ENCODE assay signal across 8 cellular contexts in the genomic region with DNA sequence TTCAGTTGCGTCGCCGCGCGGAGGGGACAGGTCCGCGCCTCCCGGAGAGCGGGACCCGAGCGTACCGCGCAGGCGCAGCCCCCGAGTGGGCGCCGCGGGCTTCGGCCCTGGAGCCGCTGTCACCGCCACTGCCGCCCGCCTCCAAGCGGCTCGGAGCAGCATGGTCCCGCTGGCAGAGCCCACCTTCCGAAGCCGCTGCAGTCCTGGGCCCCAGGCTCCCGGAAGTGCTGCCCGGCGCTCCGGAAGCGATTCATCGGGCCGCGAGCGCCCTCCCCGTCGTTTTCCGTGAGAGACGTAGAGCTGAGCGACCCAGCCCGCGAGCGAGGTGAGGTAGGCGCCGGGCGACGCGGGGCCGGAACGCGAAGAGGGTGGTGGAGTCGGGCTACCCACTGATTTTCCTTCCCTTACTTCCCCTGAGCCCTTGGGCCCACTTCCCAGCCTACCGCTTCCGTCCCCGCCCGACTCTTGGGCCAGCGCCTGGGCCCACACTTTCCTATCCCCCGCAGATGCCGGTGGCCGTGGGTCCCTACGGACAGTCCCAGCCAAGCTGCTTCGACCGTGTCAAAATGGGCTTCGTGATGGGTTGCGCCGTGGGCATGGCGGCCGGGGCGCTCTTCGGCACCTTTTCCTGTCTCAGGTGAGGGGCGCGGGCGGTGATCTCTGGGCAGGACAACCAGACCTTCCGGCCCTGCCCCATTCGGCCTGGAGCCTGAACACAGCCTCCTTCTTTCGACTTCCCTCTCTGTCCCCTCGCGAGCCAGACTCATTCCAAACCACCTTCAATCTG. TPM values are rescaled to one million over a fixed set of nuclear protein-coding genes. Genes with fewer than 3 reads are reported as not detected.
DNase-seq lines count a peak whose midpoint lies in the region; TF ChIP-seq lines count a peak whose summit lies in the region.

Gene NFS1, minus strand, starts transcription at position 226 of the 787 bp plus-strand sequence. Its CDS starts 64 bp downstream, at position 162.
Gene ROMO1, plus strand, starts transcription at position 279 of the 787 bp plus-strand sequence. Its CDS starts 228 bp downstream, at position 507.

- H3K27ac ChIP-seq in H9 (ENCODE audit: insufficient read length, low read depth, low read length) (no peak within 1 kb of the TSS), MM.1S (ENCODE audit: low read length) (peak within 1 kb of the TSS; percentile 79), SK-N-MC (peak within 1 kb of the TSS; percentile 82)

- no peak within 1 kb of the TSS for H3K23ac ChIP-seq in H9 (ENCODE audit: insufficient read length, low read depth, low read length)

- peaks cover 8% of the 10 kb centered on the region for H3K23me2 ChIP-seq in H9 (ENCODE audit: insufficient read length, low read depth, low read length, poor library complexity, severe bottlenecking)

- H4K20me1 ChIP-seq in H9 (ENCODE audit: control insufficient read depth, insufficient read depth, insufficient read length) (no peaks in the 10 kb centered on the region), MM.1S (ENCODE audit: insufficient read depth, low read length) (no peaks in the 10 kb centered on the region; the same call in 1 of the 2 replicates)

- H3K9ac ChIP-seq in ES-I3 (ENCODE audit: low read depth, low read length) (peak within 1 kb of the TSS; percentile 100), H9 (ENCODE audit: extremely low read depth, insufficient read length, low read length) (peak within 1 kb of the TSS; percentile 87), MM.1S (ENCODE audit: low read length) (peak within 1 kb of the TSS; percentile 86), SK-N-MC (ENCODE audit: insufficient read length) (peak within 1 kb of the TSS; percentile 96)

- H3K18ac ChIP-seq in H9 (ENCODE audit: insufficient read length, low read depth, low read length): peak within 1 kb of the TSS; percentile 77

- H2AFZ ChIP-seq in H9 (ENCODE audit: low read length): no peak within 1 kb of the TSS
- peak within 1 kb of the TSS; percentile 97 for H2AFZ ChIP-seq in MM.1S (ENCODE audit: low read length)

- no peaks in the 10 kb centered on the region for H3K27me3 ChIP-seq in H9 (ENCODE audit: insufficient read depth, low read length)
- H3K27me3 ChIP-seq in MM.1S (replicated peaks; ENCODE audit: insufficient read depth, low read length): no peaks in the 10 kb centered on the region

- H3K4me3 ChIP-seq in MM.1S (ENCODE audit: low read length) (peak within 1 kb of the TSS; percentile 93), SK-N-MC (peak within 1 kb of the TSS; percentile 97)

- no peak within 1 kb of the TSS for H3T11ph ChIP-seq in H9 (ENCODE audit: low read length)

- H3K79me1 ChIP-seq in H9 (ENCODE audit: insufficient read depth, low read depth, low read length, poor library complexity, severe bottlenecking): no peaks in the 10 kb centered on the region

- peak within 1 kb of the TSS; percentile 93 to 97 for H3K4me3 Mint-ChIP-seq in H9
- peak within 1 kb of the TSS; percentile 87 for H3K4me3 Mint-ChIP-seq in activated naive CD4-positive, alpha-beta T cell treated with anti-CD3 and anti-CD28 coated beads, Interleukin-2, amount 10 ng/mL, durations not matched to agents 7 days and 5 days

- H2BK15ac ChIP-seq in H9 (ENCODE audit: low read depth, low read length): no peak within 1 kb of the TSS; the same call in 1 of the 2 replicates

- H2BK20ac ChIP-seq in H9 (ENCODE audit: low read depth, low read length, poor library complexity, severe bottlenecking): no peak within 1 kb of the TSS

- TF ChIP-seq CTCF in H9 (conservative IDR thresholded peaks at IDR 0.05) (peak; percentile 35; the same call in 2 of the 3 replicates), MM.1S (IDR thresholded peaks at IDR 0.05; ENCODE audit: low read length) (no peak)

- H3K56ac ChIP-seq in H9 (ENCODE audit: insufficient read length, low read depth, low read length): no peak within 1 kb of the TSS

- H3K79me2 ChIP-seq in H9 (ENCODE audit: insufficient read depth, low read length): no peaks in the 10 kb centered on the region
- H3K79me2 ChIP-seq in MM.1S (ENCODE audit: low read length): peaks cover 51% of the 10 kb centered on the region

- H4K5ac ChIP-seq in H9 (ENCODE audit: insufficient read length, low read depth, low read length): no peak within 1 kb of the TSS

- H2BK120ac ChIP-seq in H9 (ENCODE audit: low read depth, low read length, poor library complexity, severe bottlenecking): no peak within 1 kb of the TSS

- H3K4ac ChIP-seq in H9 (ENCODE audit: low read depth, low read length): no peak within 1 kb of the TSS

- peaks cover 2% of the 10 kb centered on the region; the same call in 1 of the 2 replicates for H3K27me3 Mint-ChIP-seq in H9 (ENCODE audit: low read depth)
- H3K27me3 Mint-ChIP-seq in activated naive CD4-positive, alpha-beta T cell treated with anti-CD3 and anti-CD28 coated beads, Interleukin-2, amount 10 ng/mL, durations not matched to agents 7 days and 5 days: no peaks in the 10 kb centered on the region

- H4K8ac ChIP-seq in H9 (replicated peaks; ENCODE audit: insufficient read length, low read depth, low read length): no peak within 1 kb of the TSS

- no CpG with 5 or more reads among the region's 80 CpGs for WGBS in H9 (ENCODE audit: extremely low coverage, insufficient read length, low lambda C conversion rate)

- H3K4me1 ChIP-seq in ES-I3 (ENCODE audit: insufficient read depth, low read length) (peaks cover 6% of the 10 kb centered on the region), H9 (ENCODE audit: insufficient read depth, low read length) (no peaks in the 10 kb centered on the region), MM.1S (ENCODE audit: low read length) (peaks cover 10% of the 10 kb centered on the region; the same call in 1 of the 2 replicates)

- H2BK12ac ChIP-seq in H9 (ENCODE audit: insufficient read length, low read depth, low read length): peak within 1 kb of the TSS; percentile 46

- no peaks in the 10 kb centered on the region for H3K9me2 ChIP-seq in MM.1S (replicated peaks; ENCODE audit: insufficient read depth, low read length)

- no peak within 1 kb of the TSS for H2BK5ac ChIP-seq in H9 (ENCODE audit: insufficient read length, low read length)

- DNase-seq in H9 (peak; percentile 88), MM.1S (peak; percentile 86), SK-N-MC (ENCODE audit: low read depth, low spot score) (no peak), germinal center (ENCODE audit: low spot score) (peak; percentile 93), nucleus accumbens (lab: John Stamatoyannopoulos, UW) (peak in 55 of 56 donors; percentile 10 to 92 (median 75)), superior temporal gyrus (ENCODE audit: extremely low spot score) (peak; percentile 88)
- peak; percentile 91 for DNase-seq in activated naive CD4-positive, alpha-beta T cell treated with anti-CD3 and anti-CD28 coated beads, Interleukin-2, amount 10 ng/mL, durations not matched to agents 7 days and 5 days

- H3K9me3 ChIP-seq in ES-I3 (ENCODE audit: control insufficient read depth, insufficient read depth, low read length) (no peaks in the 10 kb centered on the region), H9 (ENCODE audit: control insufficient read depth, low read depth, low read length) (no peaks in the 10 kb centered on the region), MM.1S (replicated peaks; ENCODE audit: insufficient read depth, low read length) (no peaks in the 10 kb centered on the region), SK-N-MC (ENCODE audit: low read depth, low read length) (no peaks in the 10 kb centered on the region)

- H3F3A ChIP-seq in MM.1S (ENCODE audit: insufficient read depth, low read length): peaks cover 43% of the 10 kb centered on the region

- no peak within 1 kb of the TSS for H2AK5ac ChIP-seq in H9 (ENCODE audit: insufficient read length, low read length)

- CTCF ChIA-PET in activated naive CD4-positive, alpha-beta T cell treated with anti-CD3 and anti-CD28 coated beads, Interleukin-2, amount 10 ng/mL, durations not matched to agents 7 days and 5 days (lab: Charles Lee): interaction anchor here (0.6 to 2.1 kb wide), 3 partner anchors 12 to 185 kb away, joined by 3 to 5 read pairs (median 3); no protein-coding TSS in a partner anchor

- peak within 1 kb of the TSS; percentile 86 to 99 (median 97) for H3K27ac Mint-ChIP-seq in H9
- peak within 1 kb of the TSS; percentile 96 for H3K27ac Mint-ChIP-seq in activated naive CD4-positive, alpha-beta T cell treated with anti-CD3 and anti-CD28 coated beads, Interleukin-2, amount 10 ng/mL, durations not matched to agents 7 days and 5 days

- peak within 1 kb of the TSS; percentile 94 for H3K4me2 ChIP-seq in H9 (ENCODE audit: insufficient read depth, insufficient read length, low read length)
- H3K4me2 ChIP-seq in MM.1S (ENCODE audit: low read depth, low read length): peak within 1 kb of the TSS; percentile 75

- H3K14ac ChIP-seq in H9 (ENCODE audit: insufficient read depth, low read length): peak within 1 kb of the TSS; percentile 97

- peaks cover 9 to 45% (median 29%) of the 10 kb centered on the region in 3 experiments; a peak in 5 of 7 replicates for H3K36me3 Mint-ChIP-seq in H9 (ENCODE audit: insufficient read depth in 1 of 3, low read depth in 3 of 3)
- H3K36me3 Mint-ChIP-seq in activated naive CD4-positive, alpha-beta T cell treated with anti-CD3 and anti-CD28 coated beads, Interleukin-2, amount 10 ng/mL, durations not matched to agents 7 days and 5 days: peaks cover 60% of the 10 kb centered on the region

- peaks cover 17 to 18% of the 10 kb centered on the region in 2 experiments for H3K4me1 Mint-ChIP-seq in H9
- peaks cover 47% of the 10 kb centered on the region for H3K4me1 Mint-ChIP-seq in activated naive CD4-positive, alpha-beta T cell treated with anti-CD3 and anti-CD28 coated beads, Interleukin-2, amount 10 ng/mL, durations not matched to agents 7 days and 5 days

- H3K36me3 ChIP-seq in ES-I3 (ENCODE audit: insufficient read depth, low read length) (peaks cover 5% of the 10 kb centered on the region), MM.1S (replicated peaks; ENCODE audit: insufficient read depth, low read length) (peaks cover 11% of the 10 kb centered on the region; the same call in 1 of the 2 replicates), SK-N-MC (ENCODE audit: insufficient read depth, low read length) (peaks cover 34% of the 10 kb centered on the region)

- no peaks in the 10 kb centered on the region for H3K9me3 Mint-ChIP-seq in H9
- no peaks in the 10 kb centered on the region for H3K9me3 Mint-ChIP-seq in activated naive CD4-positive, alpha-beta T cell treated with anti-CD3 and anti-CD28 coated beads, Interleukin-2, amount 10 ng/mL, durations not matched to agents 7 days and 5 days

- H4K91ac ChIP-seq in H9 (ENCODE audit: insufficient read length, low read depth, low read length): no peak within 1 kb of the TSS

RNA-seq across cellular contexts. Expression of gene NFS1, which starts in this region (rescaled TPM):
- 24.4 and 26.6 TPM in 2 replicates for total RNA-seq in H9 (2021)

RNA-seq across cellular contexts. Expression of gene ROMO1, which starts in this region (rescaled TPM):
- 204 and 207 TPM in 2 replicates for total RNA-seq in H9 (2021)
